ENCODE assay signal across 1 cellular context in the genomic region with DNA sequence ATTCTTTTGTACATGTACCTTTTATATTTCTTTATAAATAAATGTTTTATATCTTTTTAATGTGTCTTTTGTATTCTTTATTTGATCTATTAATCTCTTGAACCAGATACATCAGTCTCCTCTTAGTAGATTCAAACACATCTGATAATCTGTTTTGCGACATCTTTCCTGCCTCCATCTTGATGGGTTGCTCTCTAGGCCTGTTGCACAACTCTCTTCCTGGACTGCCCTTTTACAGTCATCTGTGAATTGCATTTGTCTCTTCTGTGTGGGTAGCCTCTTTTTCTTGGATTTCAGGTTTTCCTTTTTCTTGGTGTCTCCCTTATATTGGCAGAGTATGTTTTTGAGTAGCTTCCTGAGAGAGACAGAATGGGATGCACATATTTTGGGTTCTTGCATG.
A peak's percentile ranks its signal among the peaks of the same experiment; 100 is the strongest.
TF ChIP-seq lines count a peak whose summit lies in the region.

No MANE protein-coding gene starts in this region.

TF ChIP-seq in IMR-90, 13 proteins besides CTCF, POLR2A, EP300 and RAD21:
- TF ChIP-seq CEBPB (IDR thresholded peaks at IDR 0.05; ENCODE audit: low read depth, low read length) = peak; percentile 86
- no peak for TF ChIP-seq SMC3 (IDR thresholded peaks at IDR 0.05; ENCODE audit: low read depth, low read length)
